ENCODE assay signal across 14 cellular contexts in the genomic region with DNA sequence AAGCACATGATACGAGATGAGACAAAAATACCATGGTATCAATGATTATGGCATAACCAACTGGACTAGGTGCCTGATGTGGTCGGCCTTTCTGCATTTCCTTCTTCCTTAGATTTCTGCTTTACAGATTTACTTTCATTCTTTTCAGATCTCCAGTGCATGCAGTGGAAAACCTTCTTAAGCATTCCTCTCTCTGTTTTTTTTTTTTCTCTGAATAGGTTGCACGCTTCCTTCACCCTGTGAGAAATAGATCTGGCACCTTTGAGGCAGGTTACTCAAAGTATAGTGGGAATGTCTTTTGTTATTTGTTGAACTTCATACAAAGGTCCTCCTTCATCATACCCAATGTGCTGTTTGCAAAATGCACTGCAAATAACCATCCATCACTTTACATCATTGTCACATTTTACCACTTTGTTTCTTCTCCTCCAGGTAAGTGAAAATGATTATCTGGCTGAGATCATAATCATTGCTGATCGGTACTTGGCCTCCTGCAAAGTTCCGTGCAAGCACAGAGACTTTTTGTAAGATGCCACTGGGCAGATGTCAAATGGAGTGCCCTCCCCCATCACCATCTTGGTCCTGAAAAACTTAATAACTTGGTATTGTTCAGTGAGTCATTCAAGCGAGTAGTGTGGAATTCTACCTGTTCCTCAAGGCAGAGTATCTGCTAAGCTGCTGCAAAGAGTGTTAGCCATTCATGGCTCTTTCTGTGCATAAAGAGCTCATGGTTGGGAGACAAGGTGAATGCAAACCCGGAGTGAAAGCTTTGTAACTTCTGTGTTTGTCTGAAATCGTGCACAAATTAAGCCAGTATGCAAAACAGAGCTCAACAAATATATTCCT. TPM values are rescaled to one million over a fixed set of nuclear protein-coding genes. Genes with fewer than 3 reads are reported as not detected.
A peak's percentile ranks its signal among the peaks of the same experiment; 100 is the strongest.
DNase-seq lines count a peak whose midpoint lies in the region; ATAC-seq, FAIRE-seq and TF ChIP-seq lines count a peak whose summit lies in the region.
"Had no signal": no experiment of that assay in that cellular context is flagged by ENCODE, and none has a peak within 500 bp of the region (broad histone marks: within the 10 kb centered on the region; RNA-seq: fewer than 3 reads in every experiment).

No MANE protein-coding gene starts in this region.

- no peak overlapping the region for H2BK5ac ChIP-seq in neuronal stem cell (ENCODE audit: low read length)

- H3K14ac ChIP-seq in neuronal stem cell (ENCODE audit: low read length) = no peak overlapping the region

- H3K27ac ChIP-seq in neuronal stem cell (replicated peaks; ENCODE audit: low read length) (no peak overlapping the region), tibial artery (no peak overlapping the region)
- H3K27ac ChIP-seq: epithelial cell of prostate, prostate gland, SJSA1 had no signal

- ATAC-seq in HG02763 (IDR thresholded peaks at IDR 0.05; ENCODE audit: unreplicated experiment) (peak; percentile 52), HG03565 (IDR thresholded peaks at IDR 0.05; ENCODE audit: unreplicated experiment) (peak; percentile 40)

- H3K18ac ChIP-seq in neuronal stem cell (ENCODE audit: low read length) = no peak overlapping the region

- no peak overlapping the region for H3K23ac ChIP-seq in neuronal stem cell (ENCODE audit: low read depth, low read length, poor library complexity)

- H3K4me2 ChIP-seq in neuronal stem cell (ENCODE audit: insufficient read depth, low read length, poor library complexity, severe bottlenecking) = no peak overlapping the region

- peak; percentile 73 for FAIRE-seq in GM19239 (lab: Jason Lieb, UNC)

- H4K91ac ChIP-seq in neuronal stem cell (ENCODE audit: low read depth, low read length, poor library complexity) = no peak overlapping the region

- no peak overlapping the region for H3K9ac ChIP-seq in neuronal stem cell (ENCODE audit: low read depth, low read length, poor library complexity)

- H3K36me3 ChIP-seq in neuronal stem cell (replicated peaks in 1 of 2; ENCODE audit: control insufficient read depth in 2 of 2, insufficient read depth in 2 of 2, low read length in 2 of 2) (no peaks in the 10 kb centered on the region), tibial artery (no peaks in the 10 kb centered on the region)
- H3K36me3 ChIP-seq: prostate gland, SJSA1 had no signal

- DNase-seq in GM19239 (ENCODE audit: insufficient read length, low spot score) (no peak), retina (peak; percentile 44), NCI-H446 (lab: John Stamatoyannopoulos, UW) (no peak), OCI-M1 (lab: John Stamatoyannopoulos, UW) (no peak), neuronal stem cell (ENCODE audit: low spot score) (no peak), tibial artery (no peak)
- DNase-seq: activated CD4-positive, alpha-beta T cell treated with anti-CD3 and anti-CD28 coated beads, Interleukin-2, amount 50 U/mL, for 48 hours; islet precursor cell; NCI-H2029 treated with DMSO at 0.1 percent for 48 hours had no signal

- H3K79me1 ChIP-seq in neuronal stem cell (ENCODE audit: low read depth, low read length) = no peaks in the 10 kb centered on the region

- intact Hi-C loops in tibial artery (cut with DNase I; ENCODE audit: low total_unique reads) = no loop called here

- no peak overlapping the region for H3K4ac ChIP-seq in neuronal stem cell (ENCODE audit: low read length)

- H3K4me3 ChIP-seq in neuronal stem cell (ENCODE audit: low read length in 2 of 2) (peak overlapping the region in 1 of 2 donors; percentile 4), tibial artery (no peak overlapping the region)
- H3K4me3 ChIP-seq: prostate gland, SJSA1 had no signal

- no peak overlapping the region for H2BK12ac ChIP-seq in neuronal stem cell (ENCODE audit: low read length)

- H2BK15ac ChIP-seq in neuronal stem cell (ENCODE audit: low read length) = no peak overlapping the region

- peaks cover 0 to 1% (median 0%) of the 10 kb centered on the region in 3 experiments for H3K27me3 ChIP-seq in neuronal stem cell (ENCODE audit: control insufficient read depth in 3 of 3, insufficient read depth in 3 of 3, low read depth in 1 of 3, low read length in 3 of 3)
- no peaks in the 10 kb centered on the region for H3K27me3 ChIP-seq in tibial artery
- H3K27me3 ChIP-seq: SJSA1 had no signal

- H3K4me1 ChIP-seq in neuronal stem cell (ENCODE audit: control insufficient read depth in 2 of 2, insufficient read depth in 1 of 2, low read depth in 1 of 2, low read length in 2 of 2) (peaks cover 10 to 35% of the 10 kb centered on the region in 2 donors), tibial artery (no peaks in the 10 kb centered on the region)
- H3K4me1 ChIP-seq: prostate gland, SJSA1 had no signal

- H2BK120ac ChIP-seq in neuronal stem cell (ENCODE audit: low read depth, low read length) = no peak overlapping the region

- H2AK5ac ChIP-seq in neuronal stem cell (ENCODE audit: low read depth, low read length) = no peak overlapping the region

- no peak overlapping the region for H4K8ac ChIP-seq in neuronal stem cell (ENCODE audit: low read depth, low read length)

- WGBS in neuronal stem cell (ENCODE audit: extremely low coverage in 2 of 2, insufficient read length in 2 of 2, insufficient replicate concordance in 1 of 2), 2 donors = no CpG with 5 or more reads among the region's 8 CpGs

- no peak overlapping the region for H2AFZ ChIP-seq in neuronal stem cell (ENCODE audit: low read length)

- H3K9me3 ChIP-seq in neuronal stem cell (replicated peaks in 1 of 2; ENCODE audit: control insufficient read depth in 2 of 2, insufficient read depth in 1 of 2, low read depth in 1 of 2, low read length in 2 of 2) (peaks cover 0 to 19% of the 10 kb centered on the region in 2 donors), tibial artery (peaks cover 0 to 4% (median 0%) of the 10 kb centered on the region in 3 donors)
- H3K9me3 ChIP-seq: prostate gland, SJSA1 had no signal

- TF ChIP-seq CTCF in tibial artery (IDR thresholded peaks at IDR 0.05) = no peak

RNA-seq across cellular contexts. Expression of gene KLHL14, which starts 30.0 kb away (rescaled TPM):
- 0.08 TPM for polyA plus RNA-seq in neuronal stem cell (2013, experiment 1 of 2)
- polyA plus RNA-seq in neuronal stem cell (2013, experiment 2 of 2) = 0.06 TPM
